ENCODE assay signal across 29 cellular contexts in genomic region chr4:41791557-41791956, GRCh38. TPM values are rescaled to one million over a fixed set of nuclear protein-coding genes. Genes with fewer than 3 reads are reported as not detected.
DNase-seq lines count a peak whose midpoint lies in the region; ATAC-seq, FAIRE-seq and TF ChIP-seq lines count a peak whose summit lies in the region.
"Had no signal": no experiment of that assay in that cellular context is flagged by ENCODE, and none has a peak within 500 bp of the region (broad histone marks: within the 10 kb centered on the region; RNA-seq: fewer than 3 reads in every experiment).

No MANE protein-coding gene starts in this region.

- H2AFZ ChIP-seq in HepG2 (ENCODE audit: low read length) (no peak overlapping the region), OCI-LY1 (ENCODE audit: low read length) (no peak overlapping the region)
- H2AFZ ChIP-seq: PC-9 had no signal

- 0% methylated on average over 2 of the region's 2 CpGs for WGBS in HepG2 (ENCODE audit: low lambda C conversion rate)
- 49% methylated on average over 2 of the region's 2 CpGs for WGBS in right lobe of liver (ENCODE audit: insufficient coverage, low coverage, low lambda C conversion rate, missing lambda C conversion rate)
- 73 to 86% methylated on average over 2 of the region's 2 CpGs for WGBS in endodermal cell (ENCODE audit: insufficient coverage in 1 of 2, insufficient read length in 1 of 2), 2 experiments

- H3K36me3 ChIP-seq in HepG2 (replicated peaks in 1 of 2; ENCODE audit: control insufficient read depth in 1 of 2, insufficient read depth in 2 of 2, low read length in 2 of 2) (no peaks in the 10 kb centered on the region), right lobe of liver (no peaks in the 10 kb centered on the region), OCI-LY1 (ENCODE audit: insufficient read depth, low read length) (no peaks in the 10 kb centered on the region), endodermal cell (ENCODE audit: control insufficient read depth, insufficient read depth, low read length) (no peaks in the 10 kb centered on the region)
- H3K36me3 ChIP-seq: BLaER1, MG63 had no signal

- TF ChIP-seq CTCF in HepG2 (CRISPR knock-in tag; IDR thresholded peaks at IDR 0.05): 0 out of 2 replicates have a peak, but pooled peaks have one; percentile 10
- no peak for TF ChIP-seq CTCF in right lobe of liver (IDR thresholded peaks at IDR 0.05)
- peak; percentile 24; the same call in 1 of the 2 replicates for TF ChIP-seq CTCF in OCI-LY1 (IDR thresholded peaks at IDR 0.05; ENCODE audit: low read length)
- peak; percentile 56 for TF ChIP-seq CTCF in endodermal cell (conservative IDR thresholded peaks at IDR 0.05)
- TF ChIP-seq CTCF in WTC11 (IDR thresholded peaks at IDR 0.05): no peak

- CTCF ChIA-PET in HepG2 (lab: Yijun Ruan, JAX; ENCODE audit: low intra/inter-chr PET ratio, low total read pairs) (no interaction called here), WTC11 (lab: Charles Lee) (interaction anchor here (0.6 to 1.6 kb wide), 5 partner anchors 21 to 46 kb away, joined by 3 to 5 read pairs (median 4); no protein-coding TSS in a partner anchor)

- H3K4me1 Mint-ChIP-seq in endodermal cell: peaks cover 4% of the 10 kb centered on the region
- H3K4me1 Mint-ChIP-seq in WTC11: peaks cover 26% of the 10 kb centered on the region
- H3K4me1 Mint-ChIP-seq: CD4-positive, alpha-beta memory T cell had no signal

- FAIRE-seq in HepG2 (lab: Jason Lieb, UNC) (no peak), frontal cortex (lab: Jason Lieb, UNC) (no peak)
- FAIRE-seq: A549, H54, K562 had no signal

- H3K27ac ChIP-seq in HepG2 (ENCODE audit: extremely low read length, insufficient read depth, low read length) (no peak overlapping the region), right lobe of liver (no peak overlapping the region), OCI-LY1 (ENCODE audit: low read depth, low read length, poor library complexity, severe bottlenecking) (no peak overlapping the region), endodermal cell (ENCODE audit: low read depth, low read length) (no peak overlapping the region)
- H3K27ac ChIP-seq: A549, BLaER1, PC-9 had no signal

- in situ Hi-C loops in HepG2 (cut with HindIII; ENCODE audit: extremely low pct_ligation_motif_present, low pct_unique_long_range_greater_than_20kb): no loop called here

- no peaks in the 10 kb centered on the region for H4K20me1 ChIP-seq in HepG2 (ENCODE audit: insufficient read depth, low read length)
- H4K20me1 ChIP-seq in OCI-LY1 (ENCODE audit: insufficient read depth, low read length): no peaks in the 10 kb centered on the region
- H4K20me1 ChIP-seq: BLaER1 had no signal

- H3K27me3 ChIP-seq in HepG2 (ENCODE audit: control insufficient read depth in 1 of 2, insufficient read depth in 2 of 2, low read length in 2 of 2): no peaks in the 10 kb centered on the region
- no peaks in the 10 kb centered on the region for H3K27me3 ChIP-seq in right lobe of liver
- no peaks in the 10 kb centered on the region; the same call in 1 of the 2 replicates for H3K27me3 ChIP-seq in OCI-LY1 (ENCODE audit: insufficient read depth, low read length)
- peaks cover 20% of the 10 kb centered on the region for H3K27me3 ChIP-seq in endodermal cell (ENCODE audit: control insufficient read depth, insufficient read depth, low read length, poor library complexity, severe bottlenecking)
- H3K27me3 ChIP-seq: BLaER1, MG63 had no signal

- no peaks in the 10 kb centered on the region for H3F3A ChIP-seq in OCI-LY1 (ENCODE audit: insufficient read depth, low read length)

- TF ChIP-seq POLR2A in HepG2 (IDR thresholded peaks at IDR 0.05; ENCODE audit: insufficient read depth in 1 of 2, low read depth in 2 of 2, low read length in 2 of 2) (no peak), right lobe of liver (IDR thresholded peaks at IDR 0.05) (no peak)

- TF ChIP-seq RAD21 in HepG2 (CRISPR knock-in tag; IDR thresholded peaks at IDR 0.05): no peak

- H3K27ac Mint-ChIP-seq in endodermal cell: no peak overlapping the region
- H3K27ac Mint-ChIP-seq in WTC11: no peak overlapping the region
- H3K27ac Mint-ChIP-seq: CD4-positive, alpha-beta memory T cell; HFFc6 had no signal

- H3K79me2 ChIP-seq in HepG2 (ENCODE audit: insufficient read depth, low read length): no peaks in the 10 kb centered on the region
- no peaks in the 10 kb centered on the region for H3K79me2 ChIP-seq in OCI-LY1 (ENCODE audit: insufficient read depth, low read length)

- H3K9me3 ChIP-seq in HepG2 (ENCODE audit: low read length) (no peaks in the 10 kb centered on the region), right lobe of liver (no peaks in the 10 kb centered on the region), OCI-LY1 (ENCODE audit: low read length) (no peaks in the 10 kb centered on the region), endodermal cell (ENCODE audit: control insufficient read depth, low read length) (no peaks in the 10 kb centered on the region)
- H3K9me3 ChIP-seq: A549, BLaER1, Caco-2, MG63, SK-N-SH had no signal

- intact Hi-C loops in HepG2 (cut with micrococcal nuclease; ENCODE audit: unreplicated experiment) (no loop called here), right lobe of liver (cut with DNase I) (no loop called here)

- no peaks in the 10 kb centered on the region for H3K9me2 ChIP-seq in OCI-LY1 (ENCODE audit: low read depth, low read length)
- H3K9me2 ChIP-seq: SK-N-SH had no signal

- H3K36me3 Mint-ChIP-seq in endodermal cell (ENCODE audit: low read depth) (no peaks in the 10 kb centered on the region), WTC11 (no peaks in the 10 kb centered on the region)
- H3K36me3 Mint-ChIP-seq: CD4-positive, alpha-beta memory T cell had no signal

- no peak for DNase-seq in HepG2 (ENCODE audit: low spot score)
- DNase-seq in right lobe of liver: no peak
- no peak for DNase-seq in endodermal cell
- no peak for DNase-seq in WTC11 (ENCODE audit: low spot score)
- DNase-seq in frontal cortex (ENCODE audit: low spot score in 2 of 2): no peak
- DNase-seq: Caco-2; CD4-positive, alpha-beta memory T cell; DMS 273 treated with DMSO at 0.1 percent for 48 hours; DND-41; HFFc6; MG63; NCI-H1092; NCI-H1436 treated with DMSO at 0.1 percent for 48 hours; NCI-H1930; NCI-H226; NCI-H510A treated with DMSO at 0.1 percent for 48 hours; NCI-H748 treated with DMSO at 0.1 percent for 48 hours; PC-9; RPMI8226; SHP77 treated with DMSO at 0.1 percent for 48 hours; SK-N-SH had no signal

- H3K4me3 Mint-ChIP-seq in endodermal cell: no peak overlapping the region
- no peak overlapping the region for H3K4me3 Mint-ChIP-seq in WTC11
- H3K4me3 Mint-ChIP-seq: CD4-positive, alpha-beta memory T cell; HFFc6 had no signal

- POLR2A ChIA-PET in HepG2 (lab: Yijun Ruan, JAX) (no interaction called here), WTC11 (lab: Charles Lee) (no interaction called here)

- BruUV-seq in HepG2 (replicated peaks; lab: Mats Ljungman, UMichigan): no TSS peak

- H3K4me3 ChIP-seq in HepG2 (replicated peaks in 1 of 3; ENCODE audit: insufficient read depth in 1 of 3, low read depth in 2 of 3, low read length in 3 of 3) (no peak overlapping the region), right lobe of liver (no peak overlapping the region), OCI-LY1 (ENCODE audit: low read depth, low read length, poor library complexity, severe bottlenecking) (no peak overlapping the region), endodermal cell (ENCODE audit: low read length) (no peak overlapping the region)
- H3K4me3 ChIP-seq: A549, BLaER1, K562, MG63, PC-9 had no signal

- H3K27me3 Mint-ChIP-seq in endodermal cell (ENCODE audit: insufficient read depth) (peaks cover 45% of the 10 kb centered on the region), WTC11 (ENCODE audit: low read depth) (peaks cover 19% of the 10 kb centered on the region)

- no peak for ATAC-seq in HepG2
- no peak for ATAC-seq in right lobe of liver
- ATAC-seq in HG03097 (IDR thresholded peaks at IDR 0.05; ENCODE audit: low FRiP score, unreplicated experiment): no peak
- ATAC-seq in WTC11: no peak
- ATAC-seq: A549, K562 had no signal

- H3K4me2 ChIP-seq in HepG2 (ENCODE audit: low read depth, low read length) (no peak overlapping the region), OCI-LY1 (ENCODE audit: low read length) (no peak overlapping the region)
- H3K4me2 ChIP-seq: A549, BLaER1, PC-9, SK-N-SH had no signal

- H3K9ac ChIP-seq in HepG2 (ENCODE audit: insufficient read depth, low read depth, low read length) (no peak overlapping the region), OCI-LY1 (ENCODE audit: low read length) (no peak overlapping the region), endodermal cell (ENCODE audit: extremely low read depth, low read length, poor library complexity, severe bottlenecking) (no peak overlapping the region)
- H3K9ac ChIP-seq: BLaER1, SK-N-SH had no signal

- TF ChIP-seq EP300 in HepG2 (IDR thresholded peaks at IDR 0.05; ENCODE audit: low read depth in 2 of 2, low read length in 2 of 2) (no peak), HepG2 (CRISPR knock-in tag; IDR thresholded peaks at IDR 0.05; ENCODE audit: borderline replicate concordance) (no peak)

- H3K9me3 Mint-ChIP-seq in endodermal cell (no peaks in the 10 kb centered on the region), WTC11 (peaks cover 4% of the 10 kb centered on the region)
- H3K9me3 Mint-ChIP-seq: HFFc6 had no signal

- H3K4me1 ChIP-seq in HepG2 (ENCODE audit: insufficient read depth, low read length) (no peaks in the 10 kb centered on the region), right lobe of liver (no peaks in the 10 kb centered on the region), OCI-LY1 (ENCODE audit: insufficient read depth, low read length, severe bottlenecking) (no peaks in the 10 kb centered on the region), endodermal cell (ENCODE audit: control insufficient read depth, insufficient read depth, low read length) (no peaks in the 10 kb centered on the region)
- H3K4me1 ChIP-seq: A549, Caco-2 had no signal

RNA-seq across cellular contexts. Expression of gene PHOX2B, which starts 43.0 kb away (rescaled TPM):
- total RNA-seq in HepG2 (2016; rRNA removed; fragmentation: Illumina TruSeq; extraction: Trizol): not detected in 2 replicates
- not detected in 2 replicates for total RNA-seq in HepG2 (2016; cell fraction: cytosol; rRNA removed; fragmentation: Illumina TruSeq; extraction: Trizol; ENCODE audit: low read depth)
- not detected in 2 replicates for total RNA-seq in HepG2 (2016; cell fraction: insoluble cytoplasmic fraction; rRNA removed; fragmentation: Illumina TruSeq; extraction: Trizol)
- not detected in 2 replicates for total RNA-seq in HepG2 (2016; cell fraction: membrane; rRNA removed; fragmentation: Illumina TruSeq; extraction: Trizol)
- total RNA-seq in HepG2 (2016; cell fraction: nucleus; rRNA removed; fragmentation: Illumina TruSeq; extraction: Trizol): not detected in 2 replicates
- polyA plus RNA-seq in HepG2 (2011; rRNA removed): not detected in 2 replicates
- not detected in 2 replicates for polyA plus RNA-seq in HepG2 (2011; cell fraction: cytosol; rRNA removed)
- polyA plus RNA-seq in HepG2 (2011; cell fraction: nucleus; rRNA removed): not detected in 2 replicates
- polyA plus RNA-seq in HepG2 (2012): not detected in 2 replicates
- not detected in 2 replicates for polyA plus RNA-seq in HepG2 (2016; cell fraction: cytosol; fragmentation: Illumina TruSeq; extraction: Trizol; ENCODE audit: low read depth)
- not detected in 2 replicates for polyA plus RNA-seq in HepG2 (2016; cell fraction: insoluble cytoplasmic fraction; fragmentation: Illumina TruSeq; extraction: Trizol; ENCODE audit: low read depth)
- polyA plus RNA-seq in HepG2 (2016; cell fraction: membrane; fragmentation: Illumina TruSeq; extraction: Trizol; ENCODE audit: low read depth): not detected in 2 replicates
- polyA plus RNA-seq in HepG2 (2016; cell fraction: nucleus; fragmentation: Illumina TruSeq; extraction: Trizol; ENCODE audit: insufficient read depth, low read depth): not detected in 2 replicates
- polyA minus RNA-seq in HepG2 (2011; rRNA and poly(A)+ RNA removed; ENCODE audit: low replicate concordance): not detected in 2 replicates
- polyA minus RNA-seq in HepG2 (2011; cell fraction: cytosol; rRNA and poly(A)+ RNA removed): not detected in 2 replicates
- not detected in 2 replicates for polyA minus RNA-seq in HepG2 (2011; cell fraction: nucleus; rRNA and poly(A)+ RNA removed)
- not detected for total RNA-seq in right lobe of liver
- total RNA-seq in endodermal cell: not detected
- polyA plus RNA-seq in endodermal cell (2013, experiment 1 of 2): 6.8 TPM
- 8.2 TPM for polyA plus RNA-seq in endodermal cell (2013, experiment 2 of 2)
- not detected in 3 replicates for total RNA-seq in WTC11 (2021)
- total RNA-seq in frontal cortex: not detected
- total RNA-seq: Caco-2; CD4-positive, alpha-beta memory T cell; HFFc6; K562; LHCN-M2; PC-9; T-helper 2 cell treated with Interferon-gamma antibody and Interleukin-4, amounts not matched to agents 100 ng/mL and 5 ng/mL, for 36 hours had no signal
- polyA plus RNA-seq: A549; CD4-positive, alpha-beta memory T cell; K562 had no signal

Comparison
In these comparisons a context has a peak if more than half of its experiments do, and no peak if none do; other contexts are left out.
1. CTCF ChIP-seq: peak in HepG2 (single experiment), OCI-LY1 (single experiment) and endodermal cell (single experiment); none in right lobe of liver (0 of 4) and WTC11 (single experiment).
2. Of the 50 proteins assayed by ChIP-seq in both HepG2 and WTC11: peak only in HepG2: CTCF; only in WTC11: none; in both: none; in neither: 49.